31 cellular contexts compared by ENCODE assay signal in the genomic region with DNA sequence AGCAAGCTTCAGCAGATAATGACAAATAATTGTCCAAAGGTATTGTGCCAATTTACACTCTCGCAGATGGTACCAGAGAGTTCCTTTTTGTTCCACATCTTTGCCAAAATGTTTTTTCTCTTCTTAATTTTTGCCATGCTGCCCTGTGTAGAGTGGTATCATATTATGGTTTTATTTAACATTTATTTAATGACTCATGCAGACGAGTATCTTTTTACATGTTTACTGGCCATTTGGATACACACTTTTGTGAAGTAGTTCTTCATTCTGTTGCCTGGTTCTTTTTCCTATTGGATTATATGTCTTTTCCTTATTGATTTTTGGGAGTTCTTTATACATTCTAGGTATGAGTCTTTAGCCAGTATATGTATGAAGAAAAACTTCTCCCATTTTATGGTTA.
"Had no signal": no experiment of that assay in that cellular context is flagged by ENCODE, and none has a peak within 500 bp of the region (broad histone marks: within the 10 kb centered on the region; RNA-seq: fewer than 3 reads in every experiment).

No MANE protein-coding gene starts in this region.

- H3K4me1 ChIP-seq: ascending aorta had no signal

- DNase-seq: activated CD4-positive, alpha-beta T cell treated with anti-CD3 and anti-CD28 coated beads for 36 hours; activated CD4-positive, alpha-beta T cell treated with anti-CD3 and anti-CD28 coated beads, Interleukin-2, amount 10 ng/mL, durations not matched to agents 7 days and 5 days; activated CD4-positive, alpha-beta T cell treated with anti-CD3 and anti-CD28 coated beads, Interleukin-2, amount 50 U/mL, for 48 hours; activated CD8-positive, alpha-beta T cell treated with anti-CD3 and anti-CD28 coated beads, Interleukin-2, amount 10 ng/mL, durations not matched to agents 7 days and 5 days; activated effector memory CD4-positive, alpha-beta T cell treated with Interleukin-2 at 50 U/mL for 16 hours; activated naive CD4-positive, alpha-beta T cell treated with anti-CD3 and anti-CD28 coated beads, Interleukin-2, amount 50 U/mL, for 16 hours; activated naive CD8-positive, alpha-beta T cell treated with anti-CD3 and anti-CD28 coated beads, Interleukin-2, amount 10 ng/mL, durations not matched to agents 7 days and 5 days; activated T-cell treated with anti-CD3 and anti-CD28 coated beads, Interleukin-2, amount 50 U/mL, for 4 hours; amygdala; cerebellar nuclear complex; NCI-H1092 treated with DMSO at 0.1 percent for 48 hours; NCI-H1417; NCI-H146; NCI-H187; NCI-H2081 treated with DMSO at 0.1 percent for 48 hours; NCI-H226; NCI-H446 treated with DMSO at 0.1 percent for 48 hours; NCI-H524; NCI-H69; NCI-H82; NK-92 treated with Interleukin-12 subunit alpha and Interleukin-12 subunit beta, amount 100 ng/mL, for 24 hours; PC-9; SIG-M5 had no signal

- H3K27me3 ChIP-seq: ascending aorta, cardiac muscle cell had no signal

- H3K27ac ChIP-seq: ascending aorta, cardiac muscle cell, KMS-11, PC-9, RWPE1 had no signal

- H3K9me3 ChIP-seq: ascending aorta had no signal

- H2AFZ ChIP-seq: PC-9 had no signal

- H3K9ac ChIP-seq: KMS-11 had no signal

- ATAC-seq: activated CD4-positive, alpha-beta T cell treated with anti-CD3 and anti-CD28 coated beads for 36 hours; activated CD4-positive, CD25-positive, alpha-beta regulatory T cell treated with anti-CD3 and anti-CD28 coated beads, Interleukin-2, amount 50 U/mL, for 24 hours; activated CD8-positive, alpha-beta T cell treated with anti-CD3 and anti-CD28 coated beads, Interleukin-2, amount 10 ng/mL, durations not matched to agents 7 days and 5 days; activated T-cell treated with anti-CD3 and anti-CD28 coated beads, Interleukin-2, amount 50 U/mL, for 4 hours; Right ventricle myocardium inferior; WTC11 had no signal

- H3K9me3 Mint-ChIP-seq: activated CD4-positive, alpha-beta T cell treated with anti-CD3 and anti-CD28 coated beads, Interleukin-2, amount 10 ng/mL, durations not matched to agents 7 days and 5 days; activated naive CD8-positive, alpha-beta T cell treated with anti-CD3 and anti-CD28 coated beads, Interleukin-2, amount 10 ng/mL, durations not matched to agents 7 days and 5 days; activated T-cell treated with anti-CD3 and anti-CD28 coated beads, Interleukin-2, amount 50 U/mL, for 4 hours; T-helper 2 cell treated with Interferon-gamma antibody and Interleukin-4, amounts not matched to agents 5 μg/mL and 100 μg/mL, for 36 hours; WTC11 had no signal

- H3K4me3 Mint-ChIP-seq: activated CD4-positive, alpha-beta T cell treated with anti-CD3 and anti-CD28 coated beads for 36 hours; activated CD4-positive, alpha-beta T cell treated with anti-CD3 and anti-CD28 coated beads, Interleukin-2, amount 10 ng/mL, durations not matched to agents 7 days and 5 days; activated CD8-positive, alpha-beta T cell treated with anti-CD3 and anti-CD28 coated beads, Interleukin-2, amount 10 ng/mL, durations not matched to agents 7 days and 5 days; activated naive CD8-positive, alpha-beta T cell treated with anti-CD3 and anti-CD28 coated beads, Interleukin-2, amount 10 ng/mL, durations not matched to agents 7 days and 5 days; activated T-cell treated with anti-CD3 and anti-CD28 coated beads, Interleukin-2, amount 50 U/mL, for 4 hours; T-helper 2 cell treated with Interferon-gamma antibody and Interleukin-4, amounts not matched to agents 5 μg/mL and 100 μg/mL, for 36 hours; WTC11 had no signal

- H3K4me2 ChIP-seq: KMS-11, PC-9 had no signal

- H3K4me1 Mint-ChIP-seq: activated CD4-positive, alpha-beta T cell treated with anti-CD3 and anti-CD28 coated beads for 36 hours; activated CD4-positive, alpha-beta T cell treated with anti-CD3 and anti-CD28 coated beads, Interleukin-2, amount 10 ng/mL, durations not matched to agents 7 days and 5 days had no signal

- H3K27ac Mint-ChIP-seq: activated CD4-positive, alpha-beta T cell treated with anti-CD3 and anti-CD28 coated beads for 36 hours; activated CD4-positive, alpha-beta T cell treated with anti-CD3 and anti-CD28 coated beads, Interleukin-2, amount 10 ng/mL, durations not matched to agents 7 days and 5 days; activated CD8-positive, alpha-beta T cell treated with anti-CD3 and anti-CD28 coated beads, Interleukin-2, amount 10 ng/mL, durations not matched to agents 7 days and 5 days; activated naive CD8-positive, alpha-beta T cell treated with anti-CD3 and anti-CD28 coated beads, Interleukin-2, amount 10 ng/mL, durations not matched to agents 7 days and 5 days; T-helper 2 cell treated with Interferon-gamma antibody and Interleukin-4, amounts not matched to agents 5 μg/mL and 100 μg/mL, for 36 hours; WTC11 had no signal

- H3K4me3 ChIP-seq: ascending aorta, cardiac muscle cell, PC-9 had no signal

- H3K27me3 Mint-ChIP-seq: activated CD4-positive, alpha-beta T cell treated with anti-CD3 and anti-CD28 coated beads for 36 hours; activated CD4-positive, alpha-beta T cell treated with anti-CD3 and anti-CD28 coated beads, Interleukin-2, amount 10 ng/mL, durations not matched to agents 7 days and 5 days; activated naive CD8-positive, alpha-beta T cell treated with anti-CD3 and anti-CD28 coated beads, Interleukin-2, amount 10 ng/mL, durations not matched to agents 7 days and 5 days had no signal

- H3K36me3 ChIP-seq: ascending aorta, cardiac muscle cell had no signal
